ENCODE assay signal across 9 cellular contexts in the genomic region with DNA sequence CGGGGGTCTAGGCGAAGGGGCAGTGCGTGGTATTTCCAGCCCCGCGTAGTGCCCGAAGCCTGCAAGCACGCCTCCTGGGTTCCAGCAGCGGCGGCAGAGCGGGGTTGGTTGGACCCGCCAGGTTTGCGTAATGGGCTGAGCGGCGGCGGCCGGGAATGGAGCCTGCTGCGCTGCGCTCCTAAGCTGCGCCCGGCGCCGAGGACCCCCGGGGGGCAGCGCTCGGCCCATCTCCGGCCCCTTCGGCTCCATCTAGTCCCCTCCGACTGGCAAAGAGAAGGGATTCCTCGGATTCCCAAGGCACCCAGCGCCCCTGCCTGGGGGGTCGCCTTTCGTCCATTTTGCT. TPM values are rescaled to one million over a fixed set of nuclear protein-coding genes. Genes with fewer than 3 reads are reported as not detected.
DNase-seq lines count a peak whose midpoint lies in the region; ATAC-seq, FAIRE-seq and TF ChIP-seq lines count a peak whose summit lies in the region.
"Not testable (repeated sequence)": the region's sequence is repeated elsewhere in the genome, so short reads cannot be mapped to it uniquely, and the experiment has no call there.
"Had no signal": no experiment of that assay in that cellular context is flagged by ENCODE, and none has a peak within 500 bp of the region (broad histone marks: within the 10 kb centered on the region; RNA-seq: fewer than 3 reads in every experiment).

No MANE protein-coding gene starts in this region.

- FAIRE-seq in kidney (lab: Jason Lieb, UNC) = not testable (repeated sequence)

- H3K9me3 Mint-ChIP-seq in activated naive CD8-positive, alpha-beta T cell treated with anti-CD3 and anti-CD28 coated beads for 36 hours; osteocyte (ENCODE audit: unreplicated experiment); stimulated activated naive B cell treated with anti-CD40 and anti-IgM and Interleukin-4, amounts not matched to agents 10 μg/mL and 1 μg/mL and 100 μg/mL, for 72 hours: not testable (repeated sequence)

- peak overlapping the region; percentile 59 for H3K4me3 Mint-ChIP-seq in activated naive CD8-positive, alpha-beta T cell treated with anti-CD3 and anti-CD28 coated beads for 36 hours
- peak overlapping the region; percentile 64 for H3K4me3 Mint-ChIP-seq in osteocyte (ENCODE audit: unreplicated experiment)
- H3K4me3 Mint-ChIP-seq in stimulated activated naive B cell treated with anti-CD40 and anti-IgM and Interleukin-4, amounts not matched to agents 10 μg/mL and 1 μg/mL and 100 μg/mL, for 72 hours = peak overlapping the region; percentile 62 to 74

- not testable (repeated sequence) for ATAC-seq in stimulated activated naive B cell treated with anti-CD40 and anti-IgM and Interleukin-4, amounts not matched to agents 10 μg/mL and 1 μg/mL and 100 μg/mL, for 72 hours (replicated peaks)

- not testable (repeated sequence) for H3K27ac ChIP-seq in HUES6 (ENCODE audit: low read depth, low read length); WERI-Rb-1; kidney (ENCODE audit: low read depth in 2 of 2, low read length in 2 of 2)

- H3K27ac Mint-ChIP-seq in activated naive CD8-positive, alpha-beta T cell treated with anti-CD3 and anti-CD28 coated beads for 36 hours; osteocyte (ENCODE audit: unreplicated experiment); stimulated activated naive B cell treated with anti-CD40 and anti-IgM and Interleukin-4, amounts not matched to agents 10 μg/mL and 1 μg/mL and 100 μg/mL, for 72 hours: not testable (repeated sequence)

- H3K4me1 ChIP-seq in HUES6 (ENCODE audit: control insufficient read depth, insufficient read depth, low read length); kidney (ENCODE audit: control insufficient read depth in 1 of 2, insufficient read depth in 1 of 2, low read depth in 1 of 2, low read length in 2 of 2): not testable (repeated sequence)

- not testable (repeated sequence) for H3K36me3 Mint-ChIP-seq in activated naive CD8-positive, alpha-beta T cell treated with anti-CD3 and anti-CD28 coated beads for 36 hours; osteocyte (ENCODE audit: unreplicated experiment); stimulated activated naive B cell treated with anti-CD40 and anti-IgM and Interleukin-4, amounts not matched to agents 10 μg/mL and 1 μg/mL and 100 μg/mL, for 72 hours

- DNase-seq in AG10803 (ENCODE audit: low read depth); epithelial cell of esophagus (ENCODE audit: low read depth); osteocyte (ENCODE audit: extremely low spot score, unreplicated experiment): not testable (repeated sequence)
- DNase-seq in WERI-Rb-1 (peak; percentile 40), kidney (peak; percentile 72)
- DNase-seq in activated naive CD8-positive, alpha-beta T cell treated with anti-CD3 and anti-CD28 coated beads for 36 hours = peak; percentile 18
- peak; percentile 43 for DNase-seq in stimulated activated naive B cell treated with anti-CD40 and anti-IgM and Interleukin-4, amounts not matched to agents 10 μg/mL and 1 μg/mL and 100 μg/mL, for 72 hours

- H3K27me3 ChIP-seq in HUES6 (ENCODE audit: control insufficient read depth, insufficient read depth, low read length); WERI-Rb-1 (ENCODE audit: insufficient read depth, low read depth, severe bottlenecking): not testable (repeated sequence)

- not testable (repeated sequence) for H3K9me3 ChIP-seq in HUES6 (ENCODE audit: control insufficient read depth, insufficient read depth, low read depth, low read length); WERI-Rb-1 (ENCODE audit: severe bottlenecking); kidney (ENCODE audit: control insufficient read depth in 1 of 2, low read length in 2 of 2)

- H3K36me3 ChIP-seq in HUES6 (ENCODE audit: control insufficient read depth, insufficient read depth, low read length); WERI-Rb-1; kidney (ENCODE audit: control insufficient read depth in 1 of 2, insufficient read depth in 2 of 2, low read length in 2 of 2): not testable (repeated sequence)

- TF ChIP-seq CTCF in AG10803 (conservative IDR thresholded peaks at IDR 0.05; ENCODE audit: low read length); WERI-Rb-1 (IDR thresholded peaks at IDR 0.05; ENCODE audit: low read depth, low read length); epithelial cell of esophagus (IDR thresholded peaks at IDR 0.05; ENCODE audit: insufficient read depth, low read depth, low read length, missing control alignments); kidney (IDR thresholded peaks at IDR 0.05; ENCODE audit: borderline replicate concordance, extremely low read depth, insufficient read depth); osteocyte (IDR thresholded peaks at IDR 0.05): not testable (repeated sequence)

- H3K4me3 ChIP-seq in AG10803 (ENCODE audit: low read length) (peak overlapping the region; percentile 44), HUES6 (ENCODE audit: low read depth, low read length) (peak overlapping the region; percentile 57), WERI-Rb-1 (ENCODE audit: low read depth, low read length) (peak overlapping the region; percentile 59), epithelial cell of esophagus (ENCODE audit: low read length) (peak overlapping the region; percentile 43), kidney (ENCODE audit: low read length in 2 of 2) (peak overlapping the region in 1 of 2 donors; percentile 21)

- not testable (repeated sequence) for H3K27me3 Mint-ChIP-seq in activated naive CD8-positive, alpha-beta T cell treated with anti-CD3 and anti-CD28 coated beads for 36 hours; osteocyte (ENCODE audit: unreplicated experiment); stimulated activated naive B cell treated with anti-CD40 and anti-IgM and Interleukin-4, amounts not matched to agents 10 μg/mL and 1 μg/mL and 100 μg/mL, for 72 hours

- peak overlapping the region; percentile 79 for H3K9ac ChIP-seq in HUES6 (ENCODE audit: low read length)
- not testable (repeated sequence) for H3K9ac ChIP-seq in kidney (ENCODE audit: low read length in 2 of 2)

- intact Hi-C loops in kidney (cut with DNase I) = not testable (repeated sequence)

- not testable (repeated sequence) for H3K4me1 Mint-ChIP-seq in activated naive CD8-positive, alpha-beta T cell treated with anti-CD3 and anti-CD28 coated beads for 36 hours; osteocyte (ENCODE audit: unreplicated experiment); stimulated activated naive B cell treated with anti-CD40 and anti-IgM and Interleukin-4, amounts not matched to agents 10 μg/mL and 1 μg/mL and 100 μg/mL, for 72 hours

RNA-seq across cellular contexts. Expression of gene PPIAL4C, which starts 24.1 kb away (rescaled TPM):
- not detected for total RNA-seq in activated naive CD8-positive, alpha-beta T cell treated with anti-CD3 and anti-CD28 coated beads for 36 hours
- total RNA-seq in kidney = 0.98 TPM
- not detected for polyA plus RNA-seq in kidney (ENCODE audit: insufficient read depth, low read depth, low replicate concordance)
- total RNA-seq in osteocyte = not detected in 2 replicates
- total RNA-seq: myocyte had no signal
